1 cellular context compared by ENCODE assay signal in genomic region chr16:24022797-24023196, GRCh38.
TF ChIP-seq lines count a peak whose summit lies in the region.

No MANE protein-coding gene starts in this region.

TF ChIP-seq in K562, 482 proteins besides CTCF, POLR2A, EP300 and RAD21 (continued from another document):
- TF ChIP-seq WHSC1 (IDR thresholded peaks at IDR 0.05; ENCODE audit: low read length), result no peak
- no peak for TF ChIP-seq HMG20B (CRISPR knock-in tag; IDR thresholded peaks at IDR 0.05)
